ENCODE assay signal across 2 cellular contexts in the genomic region with DNA sequence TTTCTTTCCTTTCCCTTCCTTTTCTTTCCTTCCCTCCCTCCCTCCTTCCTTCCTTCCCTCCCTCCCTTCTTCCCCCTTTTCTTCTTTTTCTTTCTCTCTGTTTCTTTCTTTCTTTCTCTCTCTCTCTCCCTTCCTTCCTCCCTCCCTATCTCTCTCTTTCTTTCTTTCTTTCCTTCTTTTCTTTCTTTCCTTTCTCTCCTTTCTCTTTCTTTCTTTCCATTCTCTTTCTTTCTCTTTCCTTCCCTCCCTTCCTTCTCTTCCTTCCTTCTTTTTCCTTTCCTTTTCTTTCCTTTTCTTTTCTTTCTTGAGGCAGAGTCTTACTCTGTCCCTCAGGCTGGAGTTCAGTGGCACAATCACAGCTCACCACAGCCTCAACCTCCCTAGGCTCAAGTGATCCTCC.
TF ChIP-seq lines count a peak whose summit lies in the region.

No MANE protein-coding gene starts in this region.

TF ChIP-seq in HEK293, 187 proteins besides CTCF, POLR2A, EP300 and RAD21:
- TF ChIP-seq PRDM1 (tag by site-specific recombination; IDR thresholded peaks at IDR 0.05) = peak; percentile 94
- TF ChIP-seq ZNF366 (tag by site-specific recombination; conservative IDR thresholded peaks at IDR 0.05) = peak; percentile 88
- TF ChIP-seq ZNF624 (tag by site-specific recombination; IDR thresholded peaks at IDR 0.05) = no peak
- TF ChIP-seq SP7 (tag by site-specific recombination; IDR thresholded peaks at IDR 0.05) = no peak
- TF ChIP-seq ZNF670 (tag by site-specific recombination; IDR thresholded peaks at IDR 0.05; ENCODE audit: low read depth) = no peak

TF ChIP-seq in GM12878, 131 proteins besides CTCF, POLR2A, EP300 and RAD21:
- no peak for TF ChIP-seq SREBF1 (IDR thresholded peaks at IDR 0.05; ENCODE audit: low read length)
- no peak for TF ChIP-seq SIX5 (IDR thresholded peaks at IDR 0.05; ENCODE audit: low read depth, low read length, severe bottlenecking)
- TF ChIP-seq RB1 (IDR thresholded peaks at IDR 0.05; ENCODE audit: borderline replicate concordance) = no peak
